8 cellular contexts compared by ENCODE assay signal in the genomic region with DNA sequence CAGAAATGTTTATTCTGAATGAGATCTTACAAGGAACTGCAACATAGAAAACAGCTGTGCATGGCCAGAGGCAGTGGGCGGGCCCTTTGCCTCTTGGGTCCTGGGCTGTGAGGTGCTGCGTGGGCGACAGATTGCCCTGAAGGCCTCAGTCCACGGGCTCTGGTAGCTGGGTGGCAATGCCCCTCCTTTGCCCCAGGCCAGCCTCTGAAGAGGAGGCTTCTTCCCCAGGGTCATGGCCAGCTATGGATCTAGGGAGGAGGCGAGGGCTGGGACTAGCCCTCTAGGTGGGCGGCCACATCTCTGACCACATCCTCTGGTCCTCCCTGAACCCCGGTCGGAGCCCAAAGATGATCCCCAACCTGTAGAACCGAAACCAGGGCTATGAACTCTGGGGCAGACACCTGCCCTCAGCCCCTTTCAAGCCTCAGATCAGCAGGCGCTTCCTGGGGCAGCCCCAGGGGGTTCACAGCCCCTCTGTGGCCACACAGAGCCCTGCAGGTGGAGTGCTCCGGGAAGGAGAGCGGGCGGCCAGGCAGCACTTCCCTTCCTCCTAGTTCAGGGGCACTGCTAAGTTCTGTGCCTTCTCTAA. TPM values are rescaled to one million over a fixed set of nuclear protein-coding genes. Genes with fewer than 3 reads are reported as not detected.
DNase-seq lines count a peak whose midpoint lies in the region; ATAC-seq, FAIRE-seq and TF ChIP-seq lines count a peak whose summit lies in the region.

No MANE protein-coding gene starts in this region.

- CTCF ChIA-PET in A549 (lab: Yijun Ruan, JAX), result interaction anchor here (1.4 to 39.4 kb wide), 5 partner anchors 3 to 145 kb away, joined by 3 to 1607 read pairs (median 462); partner anchors contain the start of genes BATF2, CDC42BPG and EHD1

- TF ChIP-seq POLR2A in A549 (IDR thresholded peaks at IDR 0.05; ENCODE audit: low read length), result no peak

- H3K4me2 ChIP-seq in A549, result peak overlapping the region; percentile 23; the same call in 1 of the 3 replicates

- no peaks in the 10 kb centered on the region for H3K9me3 ChIP-seq in A549

- POLR2A ChIA-PET in A549 (lab: Yijun Ruan, JAX), result interaction anchor here (1.4 kb wide), 1 partner anchor 27 kb away, joined by 3 read pairs; the partner anchor contains the start of gene EHD1

- DNase-seq in A549 (ENCODE audit: low read depth in 1 of 2, low spot score in 1 of 2) (no peak), foreskin fibroblast (peak; percentile 64 to 90), type B pancreatic cell (ENCODE audit: extremely low spot score, unreplicated experiment) (no peak), ACHN (no peak), COLO668 (lab: John Stamatoyannopoulos, UW; ENCODE audit: unreplicated experiment) (no peak)

- no peak for FAIRE-seq in A549 (lab: Jason Lieb, UNC)

- 56% methylated on average over 11 of the region's 13 CpGs for WGBS in A549 (ENCODE audit: missing lambda C conversion rate)

- peaks cover 64% of the 10 kb centered on the region for H3K4me1 Mint-ChIP-seq in T-helper 1 cell treated with Interleukin-12 subunit alpha and Interleukin-12 subunit beta and Interleukin-4 antibody, amounts not matched to agents 30 μg/mL and 1 μg/mL, for 36 hours (ENCODE audit: low read depth)
- H3K4me1 Mint-ChIP-seq in type B pancreatic cell (ENCODE audit: unreplicated experiment), result peaks cover 5% of the 10 kb centered on the region

- TF ChIP-seq RAD21 in A549 (conservative IDR thresholded peaks at IDR 0.05 in 1 of 2, IDR thresholded peaks at IDR 0.05 in 1 of 2), result no peak

- peak overlapping the region; percentile 2 for H3K4me3 Mint-ChIP-seq in T-helper 1 cell treated with Interleukin-12 subunit alpha and Interleukin-12 subunit beta and Interleukin-4 antibody, amounts not matched to agents 30 μg/mL and 1 μg/mL, for 36 hours
- H3K4me3 Mint-ChIP-seq in type B pancreatic cell, result no peak overlapping the region

- H3K4me3 ChIP-seq in A549 (no peak overlapping the region), foreskin fibroblast (ENCODE audit: low read depth in 1 of 2, low read length in 2 of 2) (no peak overlapping the region)

- H3K4me1 ChIP-seq in A549, result peaks cover 92% of the 10 kb centered on the region

- no peak for TF ChIP-seq CTCF in A549 (IDR thresholded peaks at IDR 0.05)
- TF ChIP-seq CTCF in foreskin fibroblast (IDR thresholded peaks at IDR 0.05; ENCODE audit: low read depth, low read length), result no peak
- TF ChIP-seq CTCF in type B pancreatic cell (conservative IDR thresholded peaks at IDR 0.05), result peak; percentile 30

- no peak for TF ChIP-seq EP300 in A549 (IDR thresholded peaks at IDR 0.05)

- peaks cover 21% of the 10 kb centered on the region for H3K36me3 Mint-ChIP-seq in T-helper 1 cell treated with Interleukin-12 subunit alpha and Interleukin-12 subunit beta and Interleukin-4 antibody, amounts not matched to agents 30 μg/mL and 1 μg/mL, for 36 hours (ENCODE audit: low read depth)
- no peaks in the 10 kb centered on the region for H3K36me3 Mint-ChIP-seq in type B pancreatic cell

- no peaks in the 10 kb centered on the region for H3K27me3 Mint-ChIP-seq in T-helper 1 cell treated with Interleukin-12 subunit alpha and Interleukin-12 subunit beta and Interleukin-4 antibody, amounts not matched to agents 30 μg/mL and 1 μg/mL, for 36 hours (ENCODE audit: low read depth)
- H3K27me3 Mint-ChIP-seq in type B pancreatic cell, result no peaks in the 10 kb centered on the region

- ATAC-seq in A549 (no peak), GM18868 (IDR thresholded peaks at IDR 0.05; ENCODE audit: unreplicated experiment) (peak; percentile 55), HG02943 (IDR thresholded peaks at IDR 0.05; ENCODE audit: low read depth, unreplicated experiment) (peak; percentile 54)

- H3K27ac ChIP-seq in A549, result peak overlapping the region; percentile 52 to 92

- no peaks in the 10 kb centered on the region for H3K9me3 Mint-ChIP-seq in T-helper 1 cell treated with Interleukin-12 subunit alpha and Interleukin-12 subunit beta and Interleukin-4 antibody, amounts not matched to agents 30 μg/mL and 1 μg/mL, for 36 hours
- H3K9me3 Mint-ChIP-seq in type B pancreatic cell, result no peaks in the 10 kb centered on the region

- peak overlapping the region; percentile 89 for H3K27ac Mint-ChIP-seq in T-helper 1 cell treated with Interleukin-12 subunit alpha and Interleukin-12 subunit beta and Interleukin-4 antibody, amounts not matched to agents 30 μg/mL and 1 μg/mL, for 36 hours
- H3K27ac Mint-ChIP-seq in type B pancreatic cell, result no peak overlapping the region

- in situ Hi-C loops in ACHN (cut with HindIII; ENCODE audit: low pct_ligation_motif_present, low pct_unique_long_range_greater_than_20kb, low sequenced_read_pairs), result loop anchor here (5.0 kb wide), 1 partner anchor 41 kb away; no protein-coding TSS in a partner anchor

TF ChIP-seq in A549, 52 proteins besides CTCF, POLR2A, EP300 and RAD21:
- TF ChIP-seq CHD4 (IDR thresholded peaks at IDR 0.05; ENCODE audit: borderline replicate concordance) (no peak), PHF8 (IDR thresholded peaks at IDR 0.05; ENCODE audit: borderline replicate concordance, low read depth) (no peak), EHMT2 (IDR thresholded peaks at IDR 0.05; ENCODE audit: low read depth) (no peak), HOXA7 (CRISPR knock-in tag; IDR thresholded peaks at IDR 0.05) (no peak), HOXB13 (CRISPR knock-in tag; IDR thresholded peaks at IDR 0.05; ENCODE audit: low read depth) (no peak), CBX8 (IDR thresholded peaks at IDR 0.05) (no peak)
- TF ChIP-seq, protein P1, sequence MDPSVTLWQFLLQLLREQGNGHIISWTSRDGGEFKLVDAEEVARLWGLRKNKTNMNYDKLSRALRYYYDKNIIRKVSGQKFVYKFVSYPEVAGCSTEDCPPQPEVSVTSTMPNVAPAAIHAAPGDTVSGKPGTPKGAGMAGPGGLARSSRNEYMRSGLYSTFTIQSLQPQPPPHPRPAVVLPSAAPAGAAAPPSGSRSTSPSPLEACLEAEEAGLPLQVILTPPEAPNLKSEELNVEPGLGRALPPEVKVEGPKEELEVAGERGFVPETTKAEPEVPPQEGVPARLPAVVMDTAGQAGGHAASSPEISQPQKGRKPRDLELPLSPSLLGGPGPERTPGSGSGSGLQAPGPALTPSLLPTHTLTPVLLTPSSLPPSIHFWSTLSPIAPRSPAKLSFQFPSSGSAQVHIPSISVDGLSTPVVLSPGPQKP (IDR thresholded peaks at IDR 0.05; ENCODE audit: low read depth, low read length), result no peak
- TF ChIP-seq, protein P2, sequence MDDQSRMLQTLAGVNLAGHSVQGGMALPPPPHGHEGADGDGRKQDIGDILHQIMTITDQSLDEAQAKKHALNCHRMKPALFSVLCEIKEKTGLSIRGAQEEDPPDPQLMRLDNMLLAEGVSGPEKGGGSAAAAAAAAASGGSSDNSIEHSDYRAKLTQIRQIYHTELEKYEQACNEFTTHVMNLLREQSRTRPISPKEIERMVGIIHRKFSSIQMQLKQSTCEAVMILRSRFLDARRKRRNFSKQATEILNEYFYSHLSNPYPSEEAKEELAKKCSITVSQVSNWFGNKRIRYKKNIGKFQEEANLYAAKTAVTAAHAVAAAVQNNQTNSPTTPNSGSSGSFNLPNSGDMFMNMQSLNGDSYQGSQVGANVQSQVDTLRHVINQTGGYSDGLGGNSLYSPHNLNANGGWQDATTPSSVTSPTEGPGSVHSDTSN (IDR thresholded peaks at IDR 0.05), result no peak

RNA-seq across cellular contexts. Expression of gene CDC42BPG, which starts 6.6 kb away (rescaled TPM):
- 0.35 and 0.50 TPM in 2 replicates for polyA plus RNA-seq in A549 (2011; rRNA removed)
- polyA plus RNA-seq in A549 (2012; cell fraction: cytosol; rRNA removed), result 0.26 and 0.49 TPM in 2 replicates
- 1.3 and 1.8 TPM in 2 replicates for polyA plus RNA-seq in A549 (2012; cell fraction: nucleus; rRNA removed)
- 1.0 to 1.1 TPM (median 1.0 TPM) in 3 replicates for polyA plus RNA-seq in A549 (2017; fragmentation: RNase III; extraction: RNeasy Plus Mini Kit Qiagen cat#74134 plus additional on column Dnase treatment)
- polyA minus RNA-seq in A549 (2011; rRNA and poly(A)+ RNA removed), result 0.45 and 1.0 TPM in 2 replicates
- total RNA-seq in type B pancreatic cell (ENCODE audit: low replicate concordance), result 20.1 and 47.7 TPM in 2 replicates

RNA-seq across cellular contexts. Expression of gene EHD1, which starts 27.3 kb away (rescaled TPM):
- polyA plus RNA-seq in A549 (2011; rRNA removed) (25.9 and 27.7 TPM in 2 replicates), A549 (2017; fragmentation: RNase III; extraction: RNeasy Plus Mini Kit Qiagen cat#74134 plus additional on column Dnase treatment) (37.8 to 52.4 TPM (median 43.4 TPM) in 3 replicates)
- 96.0 and 103 TPM in 2 replicates for polyA plus RNA-seq in A549 (2012; cell fraction: cytosol; rRNA removed)
- 153 and 200 TPM in 2 replicates for polyA plus RNA-seq in A549 (2012; cell fraction: nucleus; rRNA removed)
- polyA minus RNA-seq in A549 (2011; rRNA and poly(A)+ RNA removed), result 65.8 and 67.3 TPM in 2 replicates
- total RNA-seq in type B pancreatic cell (ENCODE audit: low replicate concordance), result 86.6 and 121 TPM in 2 replicates

RNA-seq across cellular contexts. Expression of gene MEN1, which starts 40.7 kb away (rescaled TPM):
- 17.0 and 18.5 TPM in 2 replicates for polyA plus RNA-seq in A549 (2011; rRNA removed)
- 50.1 and 64.4 TPM in 2 replicates for polyA plus RNA-seq in A549 (2012; cell fraction: cytosol; rRNA removed)
- polyA plus RNA-seq in A549 (2012; cell fraction: nucleus; rRNA removed), result 94.3 and 126 TPM in 2 replicates
- polyA plus RNA-seq in A549 (2017; fragmentation: RNase III; extraction: RNeasy Plus Mini Kit Qiagen cat#74134 plus additional on column Dnase treatment), result 30.2 to 35.5 TPM (median 34.7 TPM) in 3 replicates
- polyA minus RNA-seq in A549 (2011; rRNA and poly(A)+ RNA removed), result 13.9 and 14.7 TPM in 2 replicates
- total RNA-seq in type B pancreatic cell (ENCODE audit: low replicate concordance), result 35.5 and 50.6 TPM in 2 replicates

RNA-seq across cellular contexts. Expression of gene MAP4K2, which starts 48.1 kb away (rescaled TPM):
- polyA plus RNA-seq in A549 (2011; rRNA removed) (9.4 and 10.2 TPM in 2 replicates), A549 (2017; fragmentation: RNase III; extraction: RNeasy Plus Mini Kit Qiagen cat#74134 plus additional on column Dnase treatment) (8.4 to 10.6 TPM (median 9.9 TPM) in 3 replicates)
- 13.1 and 13.5 TPM in 2 replicates for polyA plus RNA-seq in A549 (2012; cell fraction: cytosol; rRNA removed)
- polyA plus RNA-seq in A549 (2012; cell fraction: nucleus; rRNA removed), result 25.7 and 33.8 TPM in 2 replicates
- polyA minus RNA-seq in A549 (2011; rRNA and poly(A)+ RNA removed), result 11.3 and 17.7 TPM in 2 replicates
- 8.6 and 20.2 TPM in 2 replicates for total RNA-seq in type B pancreatic cell (ENCODE audit: low replicate concordance)

Comparison
In these comparisons a context has a peak if more than half of its experiments do, and no peak if none do; other contexts are left out.
1. ATAC-seq: peak in GM18868 (single experiment) and HG02943 (single experiment); none in A549 (0 of 2).
2. DNase-seq: peak in foreskin fibroblast (2 of 2); none in A549 (0 of 2), type B pancreatic cell (single experiment), ACHN (single experiment) and COLO668 (single experiment).